ENCODE assay signal across 11 cellular contexts in the genomic region with DNA sequence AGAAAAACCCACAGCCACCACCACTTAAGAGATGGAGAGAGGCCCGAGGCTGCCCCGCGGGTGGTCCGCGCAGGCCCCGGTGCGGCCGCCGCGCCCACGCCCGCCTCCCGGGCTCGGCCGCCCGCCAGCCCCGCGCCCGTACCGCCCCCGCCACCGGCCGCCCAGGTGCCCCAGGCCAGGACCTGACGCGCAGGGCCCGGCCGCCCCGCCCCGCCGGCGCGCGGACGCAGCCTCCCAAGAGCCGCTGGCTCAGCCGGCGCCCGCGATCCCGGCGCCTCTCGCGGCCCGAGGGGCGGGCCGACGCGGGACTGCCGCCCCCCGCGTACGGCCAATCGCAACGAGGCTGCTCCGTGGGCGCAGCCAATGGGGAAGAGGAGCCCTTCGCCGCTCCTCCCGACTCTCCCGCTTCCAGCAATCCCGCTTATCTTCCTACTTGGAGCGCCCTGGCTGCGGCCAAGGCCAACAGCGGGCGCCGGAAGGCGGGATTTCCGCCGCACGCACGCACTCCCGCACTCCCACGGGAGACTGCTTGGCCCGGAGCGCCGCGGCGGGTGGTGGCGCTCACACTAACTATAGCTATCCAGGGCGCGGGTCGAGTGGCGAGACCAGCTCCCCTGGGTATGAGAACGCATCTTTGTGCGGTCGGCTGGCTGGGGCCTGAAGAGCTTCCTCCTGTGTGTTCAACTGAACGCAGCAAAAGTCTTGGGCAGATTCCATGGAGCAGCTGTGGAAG. TPM values are rescaled to one million over a fixed set of nuclear protein-coding genes. Genes with fewer than 3 reads are reported as not detected.
A peak's percentile ranks its signal among the peaks of the same experiment; 100 is the strongest.
DNase-seq lines count a peak whose midpoint lies in the region; ATAC-seq lines count a peak whose summit lies in the region.
"Not testable (repeated sequence)": the region's sequence is repeated elsewhere in the genome, so short reads cannot be mapped to it uniquely, and the experiment has no call there.
"Had no signal": no experiment of that assay in that cellular context is flagged by ENCODE, and none has a peak within 500 bp of the region (broad histone marks: within the 10 kb centered on the region; RNA-seq: fewer than 3 reads in every experiment).

No MANE protein-coding gene starts in this region.

- peak; percentile 16 for DNase-seq in T-helper 2 cell treated with Interferon-gamma antibody and Interleukin-4, amounts not matched to agents 5 μg/mL and 100 μg/mL, for 36 hours (ENCODE audit: low spot score)
- DNase-seq in activated T-cell treated with anti-CD3 and anti-CD28 coated beads for 48 hours (ENCODE audit: low read depth) (peak; percentile 12), left ventricle myocardium superior (peak; percentile 30)
- DNase-seq in stimulated activated CD4-positive, alpha-beta T cell treated with anti-CD3 and anti-CD28 coated beads, Interleukin-12 subunit alpha, Interleukin-12 subunit beta, amount 100 ng/mL, for 4 hours = peak; percentile 0
- DNase-seq in stimulated activated naive B cell treated with anti-CD40 and anti-IgM and Interleukin-4, amounts not matched to agents 10 μg/mL and 1 μg/mL and 100 μg/mL, for 72 hours = peak; percentile 1

- H3K27me3 Mint-ChIP-seq in T-helper 2 cell treated with Interferon-gamma antibody and Interleukin-4, amounts not matched to agents 5 μg/mL and 100 μg/mL, for 36 hours (ENCODE audit: low read depth); dendritic cell treated with granulocyte-macrophage colony-stimulating factor and Interleukin-4, amounts not matched to agents 40 ng/mL and 50 ng/mL, for 4 days; stimulated activated naive B cell treated with anti-CD40 and anti-IgM and Interleukin-4, amounts not matched to agents 10 μg/mL and 1 μg/mL and 100 μg/mL, for 72 hours: not testable (repeated sequence)

- not testable (repeated sequence) for H3K27ac Mint-ChIP-seq in T-helper 2 cell treated with Interferon-gamma antibody and Interleukin-4, amounts not matched to agents 5 μg/mL and 100 μg/mL, for 36 hours; dendritic cell treated with granulocyte-macrophage colony-stimulating factor and Interleukin-4, amounts not matched to agents 40 ng/mL and 50 ng/mL, for 4 days; stimulated activated naive B cell treated with anti-CD40 and anti-IgM and Interleukin-4, amounts not matched to agents 10 μg/mL and 1 μg/mL and 100 μg/mL, for 72 hours

- not testable (repeated sequence) for H3K36me3 Mint-ChIP-seq in T-helper 2 cell treated with Interferon-gamma antibody and Interleukin-4, amounts not matched to agents 5 μg/mL and 100 μg/mL, for 36 hours (ENCODE audit: low read depth); dendritic cell treated with granulocyte-macrophage colony-stimulating factor and Interleukin-4, amounts not matched to agents 40 ng/mL and 50 ng/mL, for 4 days (ENCODE audit: low read depth); stimulated activated naive B cell treated with anti-CD40 and anti-IgM and Interleukin-4, amounts not matched to agents 10 μg/mL and 1 μg/mL and 100 μg/mL, for 72 hours

- ATAC-seq in HG02852 (IDR thresholded peaks at IDR 0.05; ENCODE audit: unreplicated experiment) = peak; percentile 57
- not testable (repeated sequence) for ATAC-seq in left ventricle myocardium superior; stimulated activated naive B cell treated with anti-CD40 and anti-IgM and Interleukin-4, amounts not matched to agents 10 μg/mL and 1 μg/mL and 100 μg/mL, for 72 hours (replicated peaks)

- H3K4me1 Mint-ChIP-seq in T-helper 2 cell treated with Interferon-gamma antibody and Interleukin-4, amounts not matched to agents 5 μg/mL and 100 μg/mL, for 36 hours (ENCODE audit: low read depth); dendritic cell treated with granulocyte-macrophage colony-stimulating factor and Interleukin-4, amounts not matched to agents 40 ng/mL and 50 ng/mL, for 4 days (ENCODE audit: low read depth); stimulated activated naive B cell treated with anti-CD40 and anti-IgM and Interleukin-4, amounts not matched to agents 10 μg/mL and 1 μg/mL and 100 μg/mL, for 72 hours: not testable (repeated sequence)

- intact Hi-C loops in dendritic cell treated with granulocyte-macrophage colony-stimulating factor and Interleukin-4, amounts not matched to agents 40 ng/mL and 50 ng/mL, for 4 days (cut with micrococcal nuclease); left ventricle myocardium superior (cut with micrococcal nuclease): not testable (repeated sequence)

- H3K4me3 Mint-ChIP-seq in T-helper 2 cell treated with Interferon-gamma antibody and Interleukin-4, amounts not matched to agents 5 μg/mL and 100 μg/mL, for 36 hours = not testable (repeated sequence)
- peak overlapping the region; percentile 67 for H3K4me3 Mint-ChIP-seq in dendritic cell treated with granulocyte-macrophage colony-stimulating factor and Interleukin-4, amounts not matched to agents 40 ng/mL and 50 ng/mL, for 4 days
- H3K4me3 Mint-ChIP-seq in stimulated activated naive B cell treated with anti-CD40 and anti-IgM and Interleukin-4, amounts not matched to agents 10 μg/mL and 1 μg/mL and 100 μg/mL, for 72 hours = peak overlapping the region in 1 of 2 donors; percentile 80

- H3K9me3 Mint-ChIP-seq in T-helper 2 cell treated with Interferon-gamma antibody and Interleukin-4, amounts not matched to agents 5 μg/mL and 100 μg/mL, for 36 hours; dendritic cell treated with granulocyte-macrophage colony-stimulating factor and Interleukin-4, amounts not matched to agents 40 ng/mL and 50 ng/mL, for 4 days; stimulated activated naive B cell treated with anti-CD40 and anti-IgM and Interleukin-4, amounts not matched to agents 10 μg/mL and 1 μg/mL and 100 μg/mL, for 72 hours: not testable (repeated sequence)

RNA-seq across cellular contexts. Expression of a gene that starts 35.5 kb away (rescaled TPM):
- total RNA-seq in left ventricle myocardium superior = not detected
- total RNA-seq: Caco-2; CD4-positive, alpha-beta T cell; GM23338; HT-29 had no signal
